13 cellular contexts compared by ENCODE assay signal in the genomic region with DNA sequence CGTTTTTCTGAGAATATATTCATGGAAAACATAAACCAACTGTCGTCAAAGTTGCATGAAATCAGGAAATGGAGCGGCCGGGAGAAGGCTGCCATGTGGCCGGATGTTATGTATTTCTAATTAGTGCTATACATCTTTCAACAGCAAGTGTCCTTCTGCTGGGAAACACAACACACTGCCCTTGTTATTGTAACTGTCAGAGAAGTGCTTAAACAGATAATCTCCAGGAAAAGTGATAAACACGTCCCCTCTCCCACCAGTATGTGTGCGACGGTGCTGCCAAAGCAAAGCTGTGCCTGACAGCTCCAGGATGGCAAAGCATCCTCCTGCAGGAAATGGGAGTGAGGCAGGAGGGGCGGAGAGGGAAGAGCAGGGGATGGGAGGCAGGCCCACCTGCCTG.
DNase-seq lines count a peak whose midpoint lies in the region; ATAC-seq, FAIRE-seq and TF ChIP-seq lines count a peak whose summit lies in the region.
"Had no signal": no experiment of that assay in that cellular context is flagged by ENCODE, and none has a peak within 500 bp of the region (broad histone marks: within the 10 kb centered on the region; RNA-seq: fewer than 3 reads in every experiment).

No MANE protein-coding gene starts in this region.

- H3K27ac Mint-ChIP-seq in activated naive CD4-positive, alpha-beta T cell treated with anti-CD3 and anti-CD28 coated beads, Interleukin-2, amount 10 ng/mL, durations not matched to agents 7 days and 5 days, result peak overlapping the region; percentile 37
- H3K27ac Mint-ChIP-seq in astrocyte (ENCODE audit: unreplicated experiment), result peak overlapping the region; percentile 97

- H3K4me2 ChIP-seq in astrocyte (ENCODE audit: low read length), result peak overlapping the region; percentile 54

- peaks cover 11% of the 10 kb centered on the region for H3K9me3 ChIP-seq in astrocyte (ENCODE audit: insufficient read depth, low read depth, low read length)
- H3K9me3 ChIP-seq in lung (ENCODE audit: control insufficient read depth in 2 of 2, insufficient read depth in 1 of 2, low read length in 1 of 2), result no peaks in the 10 kb centered on the region
- H3K9me3 ChIP-seq in stomach smooth muscle (ENCODE audit: control insufficient read depth in 2 of 2, low read length in 2 of 2), result no peaks in the 10 kb centered on the region
- H3K9me3 ChIP-seq: suprapubic skin had no signal

- no peak overlapping the region for H2AFZ ChIP-seq in astrocyte (ENCODE audit: low read depth, low read length)

- H3K4me3 Mint-ChIP-seq in activated naive CD4-positive, alpha-beta T cell treated with anti-CD3 and anti-CD28 coated beads, Interleukin-2, amount 10 ng/mL, durations not matched to agents 7 days and 5 days, result no peak overlapping the region
- peak overlapping the region; percentile 34 for H3K4me3 Mint-ChIP-seq in astrocyte (ENCODE audit: unreplicated experiment)
- H3K4me3 Mint-ChIP-seq: activated CD4-positive, alpha-beta memory T cell treated with anti-CD3 and anti-CD28 coated beads, Interleukin-2, amount 10 ng/mL, durations not matched to agents 7 days and 5 days had no signal

- no peaks in the 10 kb centered on the region for H3K9me3 Mint-ChIP-seq in activated naive CD4-positive, alpha-beta T cell treated with anti-CD3 and anti-CD28 coated beads, Interleukin-2, amount 10 ng/mL, durations not matched to agents 7 days and 5 days
- no peaks in the 10 kb centered on the region for H3K9me3 Mint-ChIP-seq in astrocyte (ENCODE audit: unreplicated experiment)
- H3K9me3 Mint-ChIP-seq: activated CD4-positive, alpha-beta memory T cell treated with anti-CD3 and anti-CD28 coated beads, Interleukin-2, amount 10 ng/mL, durations not matched to agents 7 days and 5 days had no signal

- TF ChIP-seq CTCF in astrocyte (IDR thresholded peaks at IDR 0.05; ENCODE audit: insufficient read depth, low read depth, low read length), result no peak
- TF ChIP-seq CTCF in lung (IDR thresholded peaks at IDR 0.05; ENCODE audit: control extremely low read depth, extremely low read depth), result no peak

- H3K4me1 Mint-ChIP-seq in activated naive CD4-positive, alpha-beta T cell treated with anti-CD3 and anti-CD28 coated beads, Interleukin-2, amount 10 ng/mL, durations not matched to agents 7 days and 5 days, result peaks cover 78% of the 10 kb centered on the region
- H3K4me1 Mint-ChIP-seq in astrocyte (ENCODE audit: low read depth, unreplicated experiment), result peaks cover 43% of the 10 kb centered on the region

- peaks cover 30% of the 10 kb centered on the region for H3K79me2 ChIP-seq in astrocyte (ENCODE audit: insufficient read depth, low read length)

- H4K20me1 ChIP-seq in astrocyte (ENCODE audit: insufficient read depth, low read length), result no peaks in the 10 kb centered on the region

- H3K36me3 Mint-ChIP-seq in activated naive CD4-positive, alpha-beta T cell treated with anti-CD3 and anti-CD28 coated beads, Interleukin-2, amount 10 ng/mL, durations not matched to agents 7 days and 5 days, result peaks cover 64% of the 10 kb centered on the region
- H3K36me3 Mint-ChIP-seq in astrocyte (ENCODE audit: low read depth, unreplicated experiment), result peaks cover 31% of the 10 kb centered on the region

- CTCF ChIA-PET in activated naive CD4-positive, alpha-beta T cell treated with anti-CD3 and anti-CD28 coated beads, Interleukin-2, amount 10 ng/mL, durations not matched to agents 7 days and 5 days (lab: Charles Lee), result interaction anchor here (1.5 kb wide), 1 partner anchor 53 kb away, joined by 4 read pairs; no protein-coding TSS in a partner anchor

- DNase-seq in activated naive CD4-positive, alpha-beta T cell treated with anti-CD3 and anti-CD28 coated beads, Interleukin-2, amount 10 ng/mL, durations not matched to agents 7 days and 5 days, result no peak
- DNase-seq in activated naive CD4-positive, alpha-beta T cell (lab: John Stamatoyannopoulos, UW), result no peak
- no peak for DNase-seq in astrocyte (ENCODE audit: low read depth)
- DNase-seq in lung (ENCODE audit: low spot score), result no peak
- no peak for DNase-seq in central memory CD4-positive, alpha-beta T cell
- no peak for DNase-seq in activated CD8-positive, alpha-beta memory T cell treated with anti-CD3 and anti-CD28 coated beads for 24 hours
- DNase-seq in SK-N-DZ (ENCODE audit: low spot score), result no peak
- DNase-seq: Karpas-422 had no signal

- H3K4me1 ChIP-seq in astrocyte (ENCODE audit: insufficient read depth, low read length) (peaks cover 35% of the 10 kb centered on the region), lung (ENCODE audit: control insufficient read depth in 2 of 2, insufficient read depth in 2 of 2, low read length in 2 of 2) (peaks cover 26 to 30% of the 10 kb centered on the region in 2 donors), stomach smooth muscle (ENCODE audit: control insufficient read depth, insufficient read depth, low read length) (peaks cover 18% of the 10 kb centered on the region)

- 29 to 45% methylated on average over 9 of the region's 9 CpGs for WGBS in lung, 2 donors

- ATAC-seq in lung (ENCODE audit: insufficient read depth, low FRiP score), result no peak

- H3K27ac ChIP-seq in astrocyte (ENCODE audit: low read depth, low read length), result peak overlapping the region; percentile 93
- peak overlapping the region; percentile 21 to 71 for H3K27ac ChIP-seq in lung (ENCODE audit: low read depth in 1 of 2, low read length in 1 of 2)
- H3K27ac ChIP-seq in stomach smooth muscle (ENCODE audit: low read length), result peak overlapping the region; percentile 41
- H3K27ac ChIP-seq: suprapubic skin had no signal

- FAIRE-seq in astrocyte (lab: Jason Lieb, UNC), result no peak
- FAIRE-seq: G401.6 had no signal

- H3K4me3 ChIP-seq in astrocyte (ENCODE audit: insufficient read depth, low read depth, low read length) (no peak overlapping the region), lung (no peak overlapping the region), stomach smooth muscle (ENCODE audit: low read length in 2 of 2) (peak overlapping the region in 1 of 2 donors; percentile 8)
- H3K4me3 ChIP-seq: SK-N-MC, suprapubic skin had no signal

- H3K27me3 Mint-ChIP-seq in activated naive CD4-positive, alpha-beta T cell treated with anti-CD3 and anti-CD28 coated beads, Interleukin-2, amount 10 ng/mL, durations not matched to agents 7 days and 5 days, result no peaks in the 10 kb centered on the region
- no peaks in the 10 kb centered on the region for H3K27me3 Mint-ChIP-seq in astrocyte (ENCODE audit: low read depth, unreplicated experiment)
- H3K27me3 Mint-ChIP-seq: activated CD4-positive, alpha-beta memory T cell treated with anti-CD3 and anti-CD28 coated beads, Interleukin-2, amount 10 ng/mL, durations not matched to agents 7 days and 5 days had no signal

- H3K9ac ChIP-seq in astrocyte (ENCODE audit: low read length) (peak overlapping the region; percentile 69), stomach smooth muscle (ENCODE audit: low read length in 2 of 2) (no peak overlapping the region)

- no peaks in the 10 kb centered on the region for H3K27me3 ChIP-seq in astrocyte (ENCODE audit: insufficient read depth, low read length)
- no peaks in the 10 kb centered on the region for H3K27me3 ChIP-seq in lung (ENCODE audit: control insufficient read depth, insufficient read depth)
- H3K27me3 ChIP-seq in stomach smooth muscle (ENCODE audit: control insufficient read depth in 1 of 2, insufficient read depth in 2 of 2, low read length in 2 of 2), result no peaks in the 10 kb centered on the region
- H3K27me3 ChIP-seq: suprapubic skin had no signal

- H3K36me3 ChIP-seq in astrocyte (ENCODE audit: insufficient read depth, low read length) (peaks cover 10% of the 10 kb centered on the region), lung (ENCODE audit: control insufficient read depth in 2 of 2, insufficient read depth in 2 of 2, low read length in 2 of 2) (peaks cover 0 to 9% of the 10 kb centered on the region in 2 donors), stomach smooth muscle (ENCODE audit: control insufficient read depth in 2 of 2, insufficient read depth in 2 of 2, low read length in 2 of 2) (peaks cover 7 to 10% of the 10 kb centered on the region in 2 donors)

Comparison
In these comparisons a context has a peak if more than half of its experiments do, and no peak if none do; other contexts are left out.
1. H3K27ac ChIP-seq: peak in every context shown above with its lines; median percentile 93 in astrocyte; 46 in lung; 41 in stomach smooth muscle.